In genomic region chr21:46284077-46284644, GRCh38 we compare ENCODE assay signal across 10 cellular contexts. TPM values are rescaled to one million over a fixed set of nuclear protein-coding genes. Genes with fewer than 3 reads are reported as not detected.
DNase-seq lines count a peak whose midpoint lies in the region; ATAC-seq and TF ChIP-seq lines count a peak whose summit lies in the region.
"Had no signal": no experiment of that assay in that cellular context is flagged by ENCODE, and none has a peak within 500 bp of the region (broad histone marks: within the 10 kb centered on the region; RNA-seq: fewer than 3 reads in every experiment).

No MANE protein-coding gene starts in this region.

- H3K79me2 ChIP-seq in hepatocyte, result peaks cover 68% of the 10 kb centered on the region

- POLR2A ChIA-PET in T-cell (lab: Charles Lee), result interaction anchor here in 1 of 2 donors (0.8 kb wide), 1 partner anchor 373 kb away, joined by 3 read pairs; no protein-coding TSS in a partner anchor

- peaks cover 12% of the 10 kb centered on the region for H3K36me3 Mint-ChIP-seq in activated naive CD4-positive, alpha-beta T cell treated with anti-CD3 and anti-CD28 coated beads, Interleukin-2, amount 50 U/mL, for 24 hours
- peaks cover 25% of the 10 kb centered on the region for H3K36me3 Mint-ChIP-seq in T-cell

- H3K9me3 ChIP-seq in hepatocyte (ENCODE audit: low read depth), result no peaks in the 10 kb centered on the region
- no peaks in the 10 kb centered on the region for H3K9me3 ChIP-seq in transverse colon
- no peaks in the 10 kb centered on the region for H3K9me3 ChIP-seq in adrenal gland (replicated peaks in 1 of 3)
- H3K9me3 ChIP-seq: SJSA1, upper lobe of left lung had no signal

- CTCF ChIA-PET in T-cell (lab: Charles Lee), result no interaction called here

- ATAC-seq in T-cell (replicated peaks in 1 of 4) (no peak), GM18517 (IDR thresholded peaks at IDR 0.05; ENCODE audit: unreplicated experiment) (no peak)

- H3K9me3 Mint-ChIP-seq in activated naive CD4-positive, alpha-beta T cell treated with anti-CD3 and anti-CD28 coated beads, Interleukin-2, amount 50 U/mL, for 24 hours, result no peaks in the 10 kb centered on the region
- no peaks in the 10 kb centered on the region for H3K9me3 Mint-ChIP-seq in T-cell

- H3K27ac Mint-ChIP-seq in activated naive CD4-positive, alpha-beta T cell treated with anti-CD3 and anti-CD28 coated beads, Interleukin-2, amount 50 U/mL, for 24 hours, result peak overlapping the region; percentile 46
- peak overlapping the region; percentile 16 to 44 for H3K27ac Mint-ChIP-seq in T-cell

- no peak overlapping the region for H2AFZ ChIP-seq in hepatocyte

- peak overlapping the region; percentile 81 for H3K4me3 Mint-ChIP-seq in activated naive CD4-positive, alpha-beta T cell treated with anti-CD3 and anti-CD28 coated beads, Interleukin-2, amount 50 U/mL, for 24 hours
- peak overlapping the region; percentile 57 to 86 (median 72) for H3K4me3 Mint-ChIP-seq in T-cell

- intact Hi-C loops in transverse colon (cut with DNase I; ENCODE audit: low total_unique reads), result no loop called here
- intact Hi-C loops in adrenal gland (cut with DNase I), result no loop called here

- no peaks in the 10 kb centered on the region for H3K9me2 ChIP-seq in hepatocyte (replicated peaks; ENCODE audit: insufficient read depth)

- TF ChIP-seq CTCF in hepatocyte (IDR thresholded peaks at IDR 0.05; ENCODE audit: poor library complexity) (no peak), transverse colon (IDR thresholded peaks at IDR 0.05) (no peak), adrenal gland (IDR thresholded peaks at IDR 0.05) (no peak)

- peak overlapping the region; percentile 92 for H3K4me2 ChIP-seq in hepatocyte

- H3K36me3 ChIP-seq in hepatocyte (replicated peaks; ENCODE audit: insufficient read depth, low read depth), result no peaks in the 10 kb centered on the region
- peaks cover 0 to 30% (median 11%) of the 10 kb centered on the region in 4 donors for H3K36me3 ChIP-seq in transverse colon
- H3K36me3 ChIP-seq in adrenal gland (replicated peaks in 1 of 2), result peaks cover 0 to 49% of the 10 kb centered on the region in 2 donors

- WGBS in hepatocyte (ENCODE audit: low lambda C conversion rate, missing lambda C conversion rate), result 93% methylated on average over 15 of the region's 15 CpGs
- WGBS in transverse colon (ENCODE audit: low coverage in 1 of 2), 2 donors, result 30 to 48% methylated on average over 2 to 15 of the region's 15 CpGs
- 64 to 77% (median 70%) methylated on average over 11 to 15 of the region's 15 CpGs for WGBS in adrenal gland, 4 donors

- H3K4me1 Mint-ChIP-seq in activated naive CD4-positive, alpha-beta T cell treated with anti-CD3 and anti-CD28 coated beads, Interleukin-2, amount 50 U/mL, for 24 hours, result peaks cover 66% of the 10 kb centered on the region
- peaks cover 54 to 63% (median 57%) of the 10 kb centered on the region in 3 donors for H3K4me1 Mint-ChIP-seq in T-cell

- in situ Hi-C loops in transverse colon (cut with MboI; ENCODE audit: low pct_ligation_motif_present in 1 of 4, low pct_unique_long_range_greater_than_20kb in 1 of 4, low sequenced_read_pairs in 3 of 4), result no loop called here

- H3K27me3 ChIP-seq in hepatocyte, result no peaks in the 10 kb centered on the region
- H3K27me3 ChIP-seq in transverse colon, result no peaks in the 10 kb centered on the region
- H3K27me3 ChIP-seq in adrenal gland, result no peaks in the 10 kb centered on the region
- H3K27me3 ChIP-seq: SJSA1, upper lobe of left lung had no signal

- no peak overlapping the region for H3K4me3 ChIP-seq in hepatocyte
- H3K4me3 ChIP-seq in transverse colon, result peak overlapping the region in 1 of 4 donors; percentile 86
- peak overlapping the region in 1 of 4 donors; percentile 20 for H3K4me3 ChIP-seq in adrenal gland

- peaks cover 27% of the 10 kb centered on the region for H3K4me1 ChIP-seq in hepatocyte (ENCODE audit: insufficient read depth)
- peaks cover 24 to 60% (median 55%) of the 10 kb centered on the region in 4 donors for H3K4me1 ChIP-seq in transverse colon
- peaks cover 18 to 51% of the 10 kb centered on the region in 2 donors for H3K4me1 ChIP-seq in adrenal gland (replicated peaks in 1 of 2)

- no peak overlapping the region for H3K27ac ChIP-seq in hepatocyte
- H3K27ac ChIP-seq in transverse colon, result peak overlapping the region; percentile 46 to 99 (median 98)
- peak overlapping the region in 1 of 5 donors; percentile 96 for H3K27ac ChIP-seq in adrenal gland
- H3K27ac ChIP-seq: SJSA1 had no signal

- H4K20me1 ChIP-seq in hepatocyte (ENCODE audit: insufficient read depth, poor library complexity, severe bottlenecking), result peaks cover 12% of the 10 kb centered on the region

- TF ChIP-seq POLR2A in transverse colon (IDR thresholded peaks at IDR 0.05) (no peak), adrenal gland (IDR thresholded peaks at IDR 0.05) (no peak)

- no peaks in the 10 kb centered on the region for H3K27me3 Mint-ChIP-seq in activated naive CD4-positive, alpha-beta T cell treated with anti-CD3 and anti-CD28 coated beads, Interleukin-2, amount 50 U/mL, for 24 hours
- H3K27me3 Mint-ChIP-seq in T-cell, result no peaks in the 10 kb centered on the region

- no peak for DNase-seq in activated naive CD4-positive, alpha-beta T cell treated with anti-CD3 and anti-CD28 coated beads, Interleukin-2, amount 50 U/mL, for 16 hours
- DNase-seq in T-cell (no peak), hepatocyte (ENCODE audit: low spot score) (no peak), transverse colon (peak; percentile 36), adrenal gland (no peak), SK-N-DZ (ENCODE audit: low spot score) (no peak)
- DNase-seq: upper lobe of left lung had no signal

- no peak for TF ChIP-seq EP300 in transverse colon (IDR thresholded peaks at IDR 0.05; ENCODE audit: low read depth)

RNA-seq across cellular contexts. Expression of gene MCM3AP, which starts 1.2 kb away (rescaled TPM):
- total RNA-seq in T-cell (100 to 1,000 TPM; 126 to 180 (median 166) TPM), hepatocyte (52.5 and 64.8 TPM in 2 replicates), transverse colon (100 to 1,000 TPM in 3 of 4 donors, 10 to 100 TPM in 1; 87.4 to 348 (median 108) TPM), adrenal gland (10 to 100 TPM; 61.0 to 88.4 (median 72.3) TPM)
- polyA plus RNA-seq in hepatocyte (29.1 and 35.4 TPM in 2 replicates), adrenal gland (10 to 100 TPM; 34.8 to 89.4 (median 71.3) TPM)
- 56.0 and 66.0 TPM in 2 replicates for polyA plus RNA-seq in SK-N-DZ (2014; cell fraction: cytosol; rRNA removed)
- polyA plus RNA-seq in SK-N-DZ (2014; cell fraction: nucleus; rRNA removed), result 98.8 and 146 TPM in 2 replicates

RNA-seq across cellular contexts. Expression of gene YBEY, which starts 2.0 kb away (rescaled TPM):
- total RNA-seq in T-cell (10 to 100 TPM; 10.0 to 21.2 (median 19.3) TPM), hepatocyte (21.8 and 25.4 TPM in 2 replicates), transverse colon (10 to 100 TPM in 1 of 4 donors, 1 to 10 TPM in 2, not detected in 1; 4.8 to 33.5 (median 9.1) TPM), adrenal gland (10 to 100 TPM in 6 of 8 donors, 1 to 10 TPM in 2; 4.0 to 17.5 (median 14.8) TPM)
- polyA plus RNA-seq in hepatocyte (13.9 and 19.9 TPM in 2 replicates), adrenal gland (10 to 100 TPM; 16.4 to 46.0 (median 24.8) TPM)
- 31.7 and 37.6 TPM in 2 replicates for polyA plus RNA-seq in SK-N-DZ (2014; cell fraction: cytosol; rRNA removed)
- 22.1 and 30.0 TPM in 2 replicates for polyA plus RNA-seq in SK-N-DZ (2014; cell fraction: nucleus; rRNA removed)

RNA-seq across cellular contexts. Expression of gene C21orf58, which starts 39.5 kb away (rescaled TPM):
- total RNA-seq in T-cell (1 to 10 TPM; 3.9 to 9.2 (median 8.3) TPM), hepatocyte (2.6 TPM in 2 replicates), transverse colon (10 to 100 TPM in 2 of 4 donors, 1 to 10 TPM in 2; 2.5 to 79.8 (median 7.6) TPM), adrenal gland (1 to 10 TPM; 1.1 to 5.4 (median 2.2) TPM)
- polyA plus RNA-seq in hepatocyte (6.8 and 6.9 TPM in 2 replicates), adrenal gland (10 to 100 TPM in 1 of 3 donors, 1 to 10 TPM in 1, under 1 TPM in 1; 0.46 to 15.0 (median 2.9) TPM)
- 30.6 and 33.3 TPM in 2 replicates for polyA plus RNA-seq in SK-N-DZ (2014; cell fraction: cytosol; rRNA removed)
- polyA plus RNA-seq in SK-N-DZ (2014; cell fraction: nucleus; rRNA removed), result 70.5 and 84.6 TPM in 2 replicates

RNA-seq across cellular contexts. Expression of gene PCNT, which starts 39.8 kb away (rescaled TPM):
- total RNA-seq in T-cell (10 to 100 TPM; 52.8 to 65.0 (median 58.6) TPM), hepatocyte (11.5 and 12.7 TPM in 2 replicates), transverse colon (100 to 1,000 TPM in 1 of 4 donors, 10 to 100 TPM in 3; 27.6 to 171 (median 63.4) TPM), adrenal gland (10 to 100 TPM; 27.2 to 46.6 (median 33.7) TPM)
- polyA plus RNA-seq in hepatocyte (14.1 and 14.3 TPM in 2 replicates), adrenal gland (10 to 100 TPM; 14.0 to 27.3 (median 21.4) TPM)
- polyA plus RNA-seq in SK-N-DZ (2014; cell fraction: cytosol; rRNA removed), result 23.5 and 30.3 TPM in 2 replicates
- polyA plus RNA-seq in SK-N-DZ (2014; cell fraction: nucleus; rRNA removed), result 161 and 181 TPM in 2 replicates

RNA-seq across cellular contexts. Expression of gene LSS, which starts 55.6 kb away (rescaled TPM):
- total RNA-seq in T-cell (10 to 100 TPM; 41.3 to 63.0 (median 49.4) TPM), hepatocyte (122 and 146 TPM in 2 replicates), transverse colon (10 to 100 TPM; 53.2 to 75.2 (median 62.3) TPM), adrenal gland (100 to 1,000 TPM in 2 of 8 donors, 10 to 100 TPM in 6; 49.0 to 245 (median 79.8) TPM)
- polyA plus RNA-seq in hepatocyte (131 TPM in 2 replicates), adrenal gland (100 to 1,000 TPM in 1 of 3 donors, 10 to 100 TPM in 2; 46.3 to 132 (median 49.9) TPM)
- 48.9 and 53.7 TPM in 2 replicates for polyA plus RNA-seq in SK-N-DZ (2014; cell fraction: cytosol; rRNA removed)
- polyA plus RNA-seq in SK-N-DZ (2014; cell fraction: nucleus; rRNA removed), result 209 and 252 TPM in 2 replicates
